Comparison of ENCODE assay signal across 1 cellular context in the genomic region with DNA sequence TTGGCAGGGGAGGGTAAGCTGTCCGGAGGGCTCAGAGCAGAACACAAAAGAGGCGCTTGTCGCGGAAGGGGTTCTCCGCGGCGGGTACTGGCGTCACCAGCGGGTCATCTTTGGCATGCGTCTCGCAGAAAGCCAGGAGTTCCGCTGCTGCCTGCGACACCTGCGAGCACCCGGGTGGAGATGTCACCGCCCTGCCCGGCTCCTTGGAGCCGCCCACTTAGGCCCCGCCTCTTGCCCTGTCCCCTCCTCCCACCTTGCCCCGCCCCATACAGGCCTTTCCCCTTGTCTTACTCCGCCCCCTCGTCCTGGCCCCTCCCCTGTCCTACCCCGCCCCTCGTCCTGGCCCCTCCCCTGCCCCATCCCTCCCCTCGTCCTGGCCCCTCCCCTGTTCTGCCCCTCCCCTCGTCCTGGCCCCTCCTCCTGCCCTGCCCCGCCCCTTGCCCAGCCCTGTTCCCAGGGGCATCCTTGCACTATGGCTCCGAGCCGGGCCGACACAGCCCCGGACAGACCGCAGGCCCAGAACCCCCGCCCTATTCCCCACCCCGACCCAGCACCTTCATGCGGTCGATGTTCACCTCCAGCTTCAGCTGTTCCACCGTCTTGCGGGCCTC.
TF ChIP-seq lines count a peak whose summit lies in the region.

No MANE protein-coding gene starts in this region.

TF ChIP-seq in WTC11, 78 proteins besides CTCF, POLR2A, EP300 and RAD21 (continued from another document):
- peak; percentile 59 for TF ChIP-seq SP1 (CRISPR knock-in tag; conservative IDR thresholded peaks at IDR 0.05)
- TF ChIP-seq, protein P1, sequence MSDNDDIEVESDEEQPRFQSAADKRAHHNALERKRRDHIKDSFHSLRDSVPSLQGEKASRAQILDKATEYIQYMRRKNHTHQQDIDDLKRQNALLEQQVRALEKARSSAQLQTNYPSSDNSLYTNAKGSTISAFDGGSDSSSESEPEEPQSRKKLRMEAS (CRISPR knock-in tag; IDR thresholded peaks at IDR 0.05): peak; percentile 17; the same call in 1 of the 2 replicates
- TF ChIP-seq NFYB (CRISPR knock-in tag; conservative IDR thresholded peaks at IDR 0.05; ENCODE audit: low read depth): no peak
